ENCODE assay signal across 11 cellular contexts in the genomic region with DNA sequence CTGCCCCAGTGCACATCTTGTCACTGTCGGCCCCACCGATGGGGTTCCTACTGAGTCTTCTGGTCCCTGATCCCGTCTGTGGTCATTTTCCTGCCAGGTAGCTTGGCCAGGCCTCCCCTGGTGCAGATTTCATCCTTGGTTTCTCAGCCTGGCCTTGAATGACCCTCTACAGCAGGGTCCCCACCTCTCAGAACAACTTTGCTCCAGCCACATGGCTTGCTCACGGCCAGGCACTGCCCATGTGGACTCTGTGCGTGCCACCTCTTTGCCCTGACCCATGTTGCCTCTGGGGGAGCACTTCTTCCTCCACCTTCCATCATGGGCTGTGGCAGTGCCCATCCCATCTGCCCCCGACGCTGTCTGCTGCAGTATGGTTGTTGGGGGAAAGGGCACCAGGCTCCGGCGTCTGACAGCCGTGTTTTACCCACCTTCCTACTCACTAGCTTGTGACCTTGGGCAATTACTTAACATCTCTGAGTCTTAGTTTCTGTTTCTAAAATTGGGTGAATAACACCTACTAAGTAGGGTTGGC. TPM values are rescaled to one million over a fixed set of nuclear protein-coding genes. Genes with fewer than 3 reads are reported as not detected.
DNase-seq lines count a peak whose midpoint lies in the region; ATAC-seq and TF ChIP-seq lines count a peak whose summit lies in the region.
"Had no signal": no experiment of that assay in that cellular context is flagged by ENCODE, and none has a peak within 500 bp of the region (broad histone marks: within the 10 kb centered on the region; RNA-seq: fewer than 3 reads in every experiment).

No MANE protein-coding gene starts in this region.

- DNase-seq in NAMALWA (ENCODE audit: low spot score): peak; percentile 51
- no peak for DNase-seq in central memory CD8-positive, alpha-beta T cell (ENCODE audit: low spot score in 2 of 2)
- no peak for DNase-seq in AG08396 (ENCODE audit: low spot score)
- DNase-seq in NCI-H2029 treated with DMSO at 0.1 percent for 48 hours (lab: John Stamatoyannopoulos, UW): no peak
- DNase-seq: SIG-M5 had no signal

- no peaks in the 10 kb centered on the region for H3K9me3 ChIP-seq in skeletal muscle tissue (ENCODE audit: control insufficient read depth in 3 of 3, low read length in 3 of 3)

- peak overlapping the region in 2 of 3 donors; percentile 20 to 50 for H3K9ac ChIP-seq in skeletal muscle tissue (ENCODE audit: low read depth in 1 of 3, low read length in 3 of 3)

- no peak overlapping the region for H3K4me3 ChIP-seq in skeletal muscle tissue (ENCODE audit: low read length in 3 of 3)
- H3K4me3 ChIP-seq: K562 had no signal

- peak; percentile 58 for TF ChIP-seq CTCF in GM12872 (IDR thresholded peaks at IDR 0.05; ENCODE audit: insufficient read depth, low read depth, low read length)

- no peaks in the 10 kb centered on the region for H3K27me3 Mint-ChIP-seq in central memory CD8-positive, alpha-beta T cell

- no peaks in the 10 kb centered on the region for H3K9me3 Mint-ChIP-seq in central memory CD8-positive, alpha-beta T cell

- H3K27ac Mint-ChIP-seq in central memory CD8-positive, alpha-beta T cell (ENCODE audit: low read depth): peak overlapping the region; percentile 99

- no peak overlapping the region for H3K27ac ChIP-seq in skeletal muscle tissue (ENCODE audit: low read depth, low read length)

- H3K4me1 Mint-ChIP-seq in central memory CD8-positive, alpha-beta T cell: peaks cover 92% of the 10 kb centered on the region

- peaks cover 26 to 38% (median 28%) of the 10 kb centered on the region in 3 donors for H3K4me1 ChIP-seq in skeletal muscle tissue (ENCODE audit: control insufficient read depth in 3 of 3, insufficient read depth in 3 of 3, low read length in 3 of 3)

- peaks cover 41% of the 10 kb centered on the region for H3K36me3 Mint-ChIP-seq in central memory CD8-positive, alpha-beta T cell (ENCODE audit: insufficient read depth)

- peaks cover 14 to 18% (median 15%) of the 10 kb centered on the region in 3 donors for H3K36me3 ChIP-seq in skeletal muscle tissue (ENCODE audit: control insufficient read depth in 3 of 3, insufficient read depth in 3 of 3, low read length in 3 of 3)

- no peaks in the 10 kb centered on the region for H3K27me3 ChIP-seq in skeletal muscle tissue (ENCODE audit: control insufficient read depth in 3 of 3, insufficient read depth in 3 of 3, low read length in 3 of 3)

- ATAC-seq in central memory CD8-positive, alpha-beta T cell (replicated peaks; ENCODE audit: extremely low read depth, poor library complexity, severe bottlenecking): peak; percentile 22
- ATAC-seq in GM21825 (IDR thresholded peaks at IDR 0.05; ENCODE audit: unreplicated experiment) (no peak), esophagus mucosa (no peak)
- ATAC-seq: K562 had no signal

- H3K4me3 Mint-ChIP-seq in central memory CD8-positive, alpha-beta T cell: peak overlapping the region; percentile 98

RNA-seq across cellular contexts. Expression of gene PTPN6, which starts 2.0 kb away (rescaled TPM):
- 7.8 TPM for total RNA-seq in skeletal muscle tissue
- total RNA-seq in esophagus mucosa: 17.8 TPM
- total RNA-seq: fibroblast of villous mesenchyme had no signal

RNA-seq across cellular contexts. Expression of gene C12orf57, which starts 5.3 kb away (rescaled TPM):
- total RNA-seq in skeletal muscle tissue: 205 TPM
- total RNA-seq in esophagus mucosa: 84.0 TPM

RNA-seq across cellular contexts. Expression of gene RNU7-1, which starts 5.5 kb away (rescaled TPM):
- not detected for total RNA-seq in skeletal muscle tissue
- total RNA-seq in esophagus mucosa: not detected
- total RNA-seq: fibroblast of villous mesenchyme, K562 had no signal

RNA-seq across cellular contexts. Expression of gene PHB2, which starts 21.3 kb away (rescaled TPM):
- total RNA-seq in skeletal muscle tissue (273 TPM), esophagus mucosa (221 TPM)

RNA-seq across cellular contexts. Expression of gene ATN1, which starts 21.4 kb away (rescaled TPM):
- total RNA-seq in skeletal muscle tissue: 7.3 TPM
- total RNA-seq in esophagus mucosa: 29.1 TPM
